21 cellular contexts compared by ENCODE assay signal in the genomic region with DNA sequence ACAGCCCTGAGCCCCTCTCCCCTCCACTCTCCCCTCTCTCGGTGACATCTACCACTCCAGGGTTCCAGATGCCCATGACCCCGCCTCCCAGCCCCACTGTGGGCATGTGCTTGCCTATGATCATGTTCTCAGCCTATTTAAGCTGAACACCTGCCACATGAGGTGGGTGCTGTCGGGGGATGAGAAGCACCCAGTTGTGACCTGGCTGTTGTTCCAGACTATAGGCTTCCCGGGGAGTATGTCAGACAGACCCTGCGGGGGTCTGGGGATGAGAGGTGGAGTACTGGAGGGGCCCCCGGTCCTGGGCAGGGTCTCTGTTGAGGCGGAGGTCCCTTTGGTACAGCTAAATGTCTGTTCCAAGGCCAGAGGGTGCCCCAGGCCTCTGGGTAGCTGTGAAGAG. TPM values are rescaled to one million over a fixed set of nuclear protein-coding genes. Genes with fewer than 3 reads are reported as not detected.
A peak's percentile ranks its signal among the peaks of the same experiment; 100 is the strongest.
DNase-seq lines count a peak whose midpoint lies in the region; ATAC-seq, FAIRE-seq and TF ChIP-seq lines count a peak whose summit lies in the region.
"Had no signal": no experiment of that assay in that cellular context is flagged by ENCODE, and none has a peak within 500 bp of the region (broad histone marks: within the 10 kb centered on the region; RNA-seq: fewer than 3 reads in every experiment).

No MANE protein-coding gene starts in this region.

- H3K4me3 Mint-ChIP-seq in stimulated activated naive CD8-positive, alpha-beta T cell treated with anti-CD3 and anti-CD28 coated beads, Interleukin-15, amount 100 ng/mL, for 72 hours: no peak overlapping the region
- H3K4me3 Mint-ChIP-seq: CD4-positive, alpha-beta T cell had no signal

- H3K18ac ChIP-seq in H1 (ENCODE audit: extremely low read depth, low read length): no peak overlapping the region

- FAIRE-seq in H1 (lab: Jason Lieb, UNC): no peak
- FAIRE-seq: D721Med, G401.6, GM12891, GM18507, H54 had no signal

- H3K4me2 ChIP-seq in H1 (ENCODE audit: insufficient read depth in 1 of 2, low read depth in 2 of 2, low read length in 2 of 2): no peak overlapping the region

- peaks cover 0 to 7% (median 0%) of the 10 kb centered on the region in 4 experiments; a peak in 1 of 8 replicates for H3K36me3 ChIP-seq in H1 (ENCODE audit: control insufficient read depth in 2 of 4, insufficient read depth in 4 of 4, low read length in 3 of 4)

- no peak overlapping the region; the same call in 1 of the 2 replicates for H4K8ac ChIP-seq in H1 (ENCODE audit: extremely low read depth, insufficient read depth, low read length)

- H3K9me3 ChIP-seq in H1 (ENCODE audit: insufficient read depth in 2 of 2, low read depth in 1 of 2, low read length in 1 of 2): no peaks in the 10 kb centered on the region
- H3K9me3 ChIP-seq: Caco-2 had no signal

- H3K9me3 Mint-ChIP-seq in stimulated activated naive CD8-positive, alpha-beta T cell treated with anti-CD3 and anti-CD28 coated beads, Interleukin-15, amount 100 ng/mL, for 72 hours: no peaks in the 10 kb centered on the region
- H3K9me3 Mint-ChIP-seq: CD4-positive, alpha-beta T cell had no signal

- H3K27me3 Mint-ChIP-seq in stimulated activated naive CD8-positive, alpha-beta T cell treated with anti-CD3 and anti-CD28 coated beads, Interleukin-15, amount 100 ng/mL, for 72 hours: peaks cover 91% of the 10 kb centered on the region

- peaks cover 14% of the 10 kb centered on the region; the same call in 1 of the 2 replicates for H3K23me2 ChIP-seq in H1 (ENCODE audit: low read depth, low read length)

- H3K4ac ChIP-seq in H1 (replicated peaks; ENCODE audit: insufficient read length, low read depth, low read length): no peak overlapping the region

- CTCF ChIA-PET in H1 (lab: Charles Lee; ENCODE audit: partially characterized antibody): interaction anchor here (0.7 to 12.4 kb wide), 10 partner anchors 11 to 328 kb away, joined by 3 to 139 read pairs (median 12); no protein-coding TSS in a partner anchor

- no peak overlapping the region for H3K27ac ChIP-seq in H1 (ENCODE audit: low read depth, low read length)
- H3K27ac ChIP-seq: C4-2B, GM23248 had no signal

- no peak overlapping the region for H3K9ac ChIP-seq in H1 (replicated peaks in 1 of 4; ENCODE audit: extremely low read depth in 1 of 4, low read depth in 3 of 4, low read length in 3 of 4)
- H3K9ac ChIP-seq: GM23248 had no signal

- TF ChIP-seq POLR2A in H1 (IDR thresholded peaks at IDR 0.05; ENCODE audit: control extremely low read depth in 1 of 2, low read depth in 2 of 2, low read length in 2 of 2): no peak

- H2BK120ac ChIP-seq in H1 (replicated peaks; ENCODE audit: low read depth, low read length): no peak overlapping the region

- peaks cover 33 to 52% (median 43%) of the 10 kb centered on the region in 4 experiments for H3K27me3 ChIP-seq in H1 (replicated peaks in 1 of 4; ENCODE audit: control insufficient read depth in 3 of 4, extremely low read depth in 1 of 4, insufficient read depth in 3 of 4, low read length in 3 of 4)

- 84% methylated on average over 7 of the region's 7 CpGs; no CpG with 5 or more reads in 1 of the 2 experiments for WGBS in H1 (ENCODE audit: extremely low coverage in 1 of 2, insufficient coverage in 1 of 2, insufficient read length in 1 of 2, insufficient replicate concordance in 2 of 2, low coverage in 1 of 2, low lambda C conversion rate in 2 of 2, missing lambda C conversion rate in 1 of 2), 2 experiments

- no peak overlapping the region for H2BK5ac ChIP-seq in H1 (ENCODE audit: low read depth, low read length)

- H3K23ac ChIP-seq in H1 (ENCODE audit: insufficient read length): no peak overlapping the region

- in situ Hi-C loops in GM13977 (cut with MboI; ENCODE audit: low pct_unique_long_range_greater_than_20kb, low sequenced_read_pairs, unreplicated experiment): no loop called here

- no peak overlapping the region for H3K14ac ChIP-seq in H1 (ENCODE audit: insufficient read length)

- H3K4me1 Mint-ChIP-seq in stimulated activated naive CD8-positive, alpha-beta T cell treated with anti-CD3 and anti-CD28 coated beads, Interleukin-15, amount 100 ng/mL, for 72 hours: peaks cover 30% of the 10 kb centered on the region

- H3K4me3 ChIP-seq in H1 (ENCODE audit: extremely low read depth in 1 of 4, insufficient read depth in 2 of 4, low read depth in 3 of 4, low read length in 4 of 4): no peak overlapping the region
- H3K4me3 ChIP-seq: GM23248 had no signal

- no peak overlapping the region for H2BK15ac ChIP-seq in H1 (ENCODE audit: low read length)

- POLR2A ChIA-PET in H1 (lab: Charles Lee; ENCODE audit: partially characterized antibody): interaction anchor here (1.0 kb wide), 1 partner anchor 12 kb away, joined by 3 read pairs; no protein-coding TSS in a partner anchor

- no peak for TF ChIP-seq RAD21 in H1 (IDR thresholded peaks at IDR 0.05 in 1 of 2, conservative IDR thresholded peaks at IDR 0.05 in 1 of 2; ENCODE audit: low read depth in 2 of 2, low read length in 2 of 2)

- H2AK5ac ChIP-seq in H1 (ENCODE audit: low read depth, low read length): no peak overlapping the region

- H3K79me2 ChIP-seq in H1 (ENCODE audit: control insufficient read depth in 1 of 2, insufficient read depth in 2 of 2, low read length in 2 of 2): no peaks in the 10 kb centered on the region

- no peak overlapping the region for H2BK20ac ChIP-seq in H1 (ENCODE audit: low read length)

- ATAC-seq in stimulated activated naive CD8-positive, alpha-beta T cell treated with anti-CD3 and anti-CD28 coated beads, Interleukin-15, amount 100 ng/mL, for 72 hours: peak; percentile 18
- ATAC-seq in stimulated activated naive CD8-positive, alpha-beta T cell treated with anti-CD3 and anti-CD28 coated beads, Interleukin-15, Interleukin-2, amounts not matched to agents 100 U/mL and 50 U/mL, for 24 hours: no peak

- TF ChIP-seq CTCF in H1 (IDR thresholded peaks at IDR 0.05; ENCODE audit: control extremely low read depth in 1 of 3, insufficient read depth in 1 of 3, low read depth in 1 of 3, low read length in 3 of 3): no peak
- TF ChIP-seq CTCF in GM13977 (IDR thresholded peaks at IDR 0.05; ENCODE audit: extremely low read depth, insufficient read depth, missing control alignments): no peak

- no peak overlapping the region for H3K27ac Mint-ChIP-seq in stimulated activated naive CD8-positive, alpha-beta T cell treated with anti-CD3 and anti-CD28 coated beads, Interleukin-15, amount 100 ng/mL, for 72 hours
- H3K27ac Mint-ChIP-seq: CD4-positive, alpha-beta T cell had no signal

- H2AFZ ChIP-seq in H1 (ENCODE audit: low read length): no peak overlapping the region
- H2AFZ ChIP-seq: GM23248 had no signal

- no peak overlapping the region for H4K91ac ChIP-seq in H1 (replicated peaks; ENCODE audit: insufficient read length, low read length)

- H4K5ac ChIP-seq in H1 (ENCODE audit: insufficient read length, low read depth, low read length): no peak overlapping the region

- H3K56ac ChIP-seq in H1 (replicated peaks; ENCODE audit: insufficient read length, low read depth, low read length): no peak overlapping the region

- H4K20me1 ChIP-seq in H1 (replicated peaks in 1 of 2; ENCODE audit: control insufficient read depth in 1 of 2, insufficient read depth in 2 of 2, low read length in 2 of 2): peaks cover 0 to 2% of the 10 kb centered on the region in 2 experiments

- no peaks in the 10 kb centered on the region; the same call in 1 of the 2 replicates for H3K79me1 ChIP-seq in H1 (ENCODE audit: low read depth, low read length)

- DNase-seq in NCI-H146 (lab: John Stamatoyannopoulos, UW) (peak; percentile 24), NCI-H146 treated with DMSO at 0.1 percent for 48 hours (lab: John Stamatoyannopoulos, UW; ENCODE audit: unreplicated experiment) (no peak), H1 (ENCODE audit: low read depth in 1 of 2, low spot score in 2 of 2) (no peak), AML-193 (lab: John Stamatoyannopoulos, UW) (no peak), UCSD-AML1 (lab: John Stamatoyannopoulos, UW; ENCODE audit: unreplicated experiment) (no peak), GM13977 (ENCODE audit: low spot score) (no peak)
- no peak for DNase-seq in stimulated activated naive CD8-positive, alpha-beta T cell treated with anti-CD3 and anti-CD28 coated beads, Interleukin-15, amount 100 ng/mL, for 72 hours
- DNase-seq in stimulated activated naive CD8-positive, alpha-beta T cell treated with anti-CD3 and anti-CD28 coated beads, Interleukin-15, Interleukin-2, amounts not matched to agents 100 U/mL and 50 U/mL, for 24 hours: no peak
- DNase-seq: Caco-2; CD4-positive, alpha-beta T cell; GM23248; HCEC 1CT had no signal

- TF ChIP-seq EP300 in H1 (IDR thresholded peaks at IDR 0.05; ENCODE audit: borderline replicate concordance in 1 of 2, low read depth in 2 of 2, low read length in 2 of 2): no peak

- H3K4me1 ChIP-seq in H1 (replicated peaks in 1 of 4; ENCODE audit: control insufficient read depth in 3 of 4, insufficient read depth in 4 of 4, low read length in 3 of 4): peaks cover 6 to 31% (median 12%) of the 10 kb centered on the region in 4 experiments
- H3K4me1 ChIP-seq: Caco-2 had no signal

- 0 out of 2 replicates have a peak overlapping the region, but pooled peaks have one; percentile 33 for H2BK12ac ChIP-seq in H1 (ENCODE audit: low read depth, low read length)

TF ChIP-seq in H1, 55 proteins besides CTCF, POLR2A, EP300 and RAD21:
- TF ChIP-seq CHD2 (IDR thresholded peaks at IDR 0.05; ENCODE audit: low read length) (no peak), JUND (IDR thresholded peaks at IDR 0.05; ENCODE audit: low read length) (no peak)

RNA-seq across cellular contexts. Expression of gene VSX2, which starts 6.0 kb away (rescaled TPM):
- total RNA-seq in H1 (2021; fragmentation: NEBNext Ultra II Directional; extraction: Animal tissue kit (Norgen Biotek cat#: 25700)): 0.22 and 0.27 TPM in 2 replicates
- 0.08 and 0.24 TPM in 2 replicates for polyA plus RNA-seq in H1 (2011; rRNA removed)
- 0.18 TPM for polyA plus RNA-seq in H1 (2011; cell fraction: cytosol; rRNA removed)
- 0.19 TPM for polyA plus RNA-seq in H1 (2011; cell fraction: nucleus; rRNA removed)
- polyA plus RNA-seq in H1 (2012, experiment 1 of 2): 0.05 to 0.09 TPM in 2 of 4 replicates, not detected in the others
- polyA plus RNA-seq in H1 (2012, experiment 2 of 2): 0.07 TPM
- polyA plus RNA-seq in H1 (2013, experiment 1 of 2): 0.18 TPM
- 0.22 TPM for polyA plus RNA-seq in H1 (2013, experiment 2 of 2)
- 0.25 TPM in 1 of 2 replicates, not detected in the other for polyA minus RNA-seq in H1 (2011; rRNA and poly(A)+ RNA removed)
- polyA minus RNA-seq in H1 (2011; cell fraction: cytosol; rRNA and poly(A)+ RNA removed): not detected
- polyA minus RNA-seq in H1 (2011; cell fraction: nucleus; rRNA and poly(A)+ RNA removed): not detected
- total RNA-seq: A172; Caco-2; CD4-positive, alpha-beta T cell; GM23248; HT-29 had no signal
- polyA plus RNA-seq: BJ, GM23248 had no signal

RNA-seq across cellular contexts. Expression of gene ABCD4, which starts 57.4 kb away (rescaled TPM):
- total RNA-seq in H1 (2021; fragmentation: NEBNext Ultra II Directional; extraction: Animal tissue kit (Norgen Biotek cat#: 25700)): 84.8 and 97.7 TPM in 2 replicates
- 47.9 and 99.4 TPM in 2 replicates for polyA plus RNA-seq in H1 (2011; rRNA removed)
- 76.0 TPM for polyA plus RNA-seq in H1 (2011; cell fraction: cytosol; rRNA removed)
- polyA plus RNA-seq in H1 (2011; cell fraction: nucleus; rRNA removed): 316 TPM
- polyA plus RNA-seq in H1 (2012, experiment 1 of 2): 74.1 to 103 TPM (median 94.9 TPM) in 4 replicates
- polyA plus RNA-seq in H1 (2012, experiment 2 of 2): 58.2 TPM
- 46.2 TPM for polyA plus RNA-seq in H1 (2013, experiment 1 of 2)
- 40.9 TPM for polyA plus RNA-seq in H1 (2013, experiment 2 of 2)
- polyA minus RNA-seq in H1 (2011; rRNA and poly(A)+ RNA removed): 60.8 and 99.4 TPM in 2 replicates
- polyA minus RNA-seq in H1 (2011; cell fraction: cytosol; rRNA and poly(A)+ RNA removed): 44.9 TPM
- 124 TPM for polyA minus RNA-seq in H1 (2011; cell fraction: nucleus; rRNA and poly(A)+ RNA removed)
